ENCODE assay signal across 10 cellular contexts in the genomic region with DNA sequence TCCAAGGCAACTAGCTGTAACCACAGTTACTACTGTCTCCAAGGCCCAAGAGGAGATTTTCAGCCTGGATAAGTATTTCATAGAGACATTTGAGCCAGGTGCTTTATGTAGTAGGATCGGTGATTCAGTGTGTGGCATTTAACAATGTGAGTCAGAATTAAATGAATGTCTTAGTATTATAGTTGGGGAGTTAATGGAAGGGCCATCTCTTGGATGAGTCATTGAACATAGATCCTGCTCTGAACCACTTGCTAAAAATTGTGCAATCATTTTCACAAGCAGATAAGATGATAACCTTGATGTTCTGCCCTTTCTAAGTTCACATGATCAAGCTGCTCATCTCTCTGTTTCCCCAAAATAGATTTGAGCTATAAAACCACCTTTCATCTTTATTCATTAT.
DNase-seq lines count a peak whose midpoint lies in the region; ATAC-seq and TF ChIP-seq lines count a peak whose summit lies in the region.
"Had no signal": no experiment of that assay in that cellular context is flagged by ENCODE, and none has a peak within 500 bp of the region (broad histone marks: within the 10 kb centered on the region; RNA-seq: fewer than 3 reads in every experiment).

No MANE protein-coding gene starts in this region.

- DNase-seq in CD14-positive monocyte (ENCODE audit: low spot score) (no peak), LHCN-M2 (ENCODE audit: low read depth) (peak; percentile 99), adipocyte (ENCODE audit: low read depth) (peak; percentile 61), SK-N-DZ (ENCODE audit: low spot score) (no peak), mesothelial cell of epicardium (ENCODE audit: low spot score in 2 of 2, unreplicated experiment in 2 of 2) (no peak), GDM1 (lab: John Stamatoyannopoulos, UW) (no peak)
- DNase-seq: NCI-H82 had no signal

- ATAC-seq in HG03342 (IDR thresholded peaks at IDR 0.05; ENCODE audit: unreplicated experiment): no peak

- no peaks in the 10 kb centered on the region for H3K27me3 Mint-ChIP-seq in CD14-positive monocyte (ENCODE audit: low read depth in 3 of 3)
- no peaks in the 10 kb centered on the region for H3K27me3 Mint-ChIP-seq in mesothelial cell of epicardium (ENCODE audit: low read depth)
- H3K27me3 Mint-ChIP-seq: memory B cell had no signal

- H3K27ac ChIP-seq in liver (ENCODE audit: low read depth in 1 of 2, low read length in 2 of 2): no peak overlapping the region

- peak overlapping the region in 6 of 7 donors; percentile 37 to 88 (median 76) for H3K27ac Mint-ChIP-seq in CD14-positive monocyte
- no peak overlapping the region for H3K27ac Mint-ChIP-seq in mesothelial cell of epicardium
- H3K27ac Mint-ChIP-seq: memory B cell had no signal

- H3K27me3 ChIP-seq in adipocyte (replicated peaks; ENCODE audit: control insufficient read depth, insufficient read depth, low read length) (no peaks in the 10 kb centered on the region), liver (ENCODE audit: control insufficient read depth in 4 of 4, insufficient read depth in 4 of 4, low read length in 3 of 4) (no peaks in the 10 kb centered on the region)

- H3K36me3 ChIP-seq in adipocyte (ENCODE audit: control insufficient read depth, insufficient read depth, low read length, severe bottlenecking) (no peaks in the 10 kb centered on the region), liver (ENCODE audit: control insufficient read depth in 4 of 4, insufficient read depth in 3 of 4, low read depth in 1 of 4, low read length in 3 of 4) (no peaks in the 10 kb centered on the region)

- H3K4me3 ChIP-seq in adipocyte (ENCODE audit: low read length) (no peak overlapping the region), liver (ENCODE audit: low read depth in 1 of 3, low read length in 3 of 3) (no peak overlapping the region)

- H3K36me3 Mint-ChIP-seq in CD14-positive monocyte (no peaks in the 10 kb centered on the region), mesothelial cell of epicardium (no peaks in the 10 kb centered on the region)
- H3K36me3 Mint-ChIP-seq: memory B cell had no signal

- WGBS in liver: 86% methylated on average over 1 of the region's 1 CpG

- H3K4me3 Mint-ChIP-seq in CD14-positive monocyte (no peak overlapping the region), mesothelial cell of epicardium (no peak overlapping the region)
- H3K4me3 Mint-ChIP-seq: memory B cell had no signal

- H3K4me1 Mint-ChIP-seq in CD14-positive monocyte (peaks cover 59% of the 10 kb centered on the region), mesothelial cell of epicardium (peaks cover 31% of the 10 kb centered on the region)
- H3K4me1 Mint-ChIP-seq: memory B cell had no signal

- H3K9me3 ChIP-seq in adipocyte (ENCODE audit: control insufficient read depth, low read length) (peaks cover 7% of the 10 kb centered on the region), liver (ENCODE audit: control insufficient read depth in 4 of 4, low read length in 3 of 4) (no peaks in the 10 kb centered on the region)

- peak; percentile 29 to 45 for TF ChIP-seq RAD21 in liver (IDR thresholded peaks at IDR 0.05)

- H3K9ac ChIP-seq in adipocyte (ENCODE audit: low read length) (no peak overlapping the region), liver (ENCODE audit: low read depth in 1 of 2, low read length in 2 of 2) (no peak overlapping the region)

- TF ChIP-seq CTCF in CD14-positive monocyte (IDR thresholded peaks at IDR 0.05) (no peak), liver (IDR thresholded peaks at IDR 0.05; ENCODE audit: low read depth, low read length, missing input control) (no peak), mesothelial cell of epicardium (IDR thresholded peaks at IDR 0.05; ENCODE audit: unreplicated experiment) (no peak)

- H3K4me1 ChIP-seq in adipocyte (ENCODE audit: control insufficient read depth, insufficient read depth, low read length) (peaks cover 12% of the 10 kb centered on the region), liver (ENCODE audit: control insufficient read depth in 4 of 4, insufficient read depth in 4 of 4, low read length in 3 of 4) (peaks cover 0 to 1% (median 0%) of the 10 kb centered on the region in 4 donors)

- intact Hi-C loops in CD14-positive monocyte (cut with micrococcal nuclease): loop anchor here (5.0 to 10.0 kb wide), 4 partner anchors 119 to 709 kb away; no protein-coding TSS in a partner anchor

- peaks cover 0 to 5% (median 0%) of the 10 kb centered on the region in 7 donors for H3K9me3 Mint-ChIP-seq in CD14-positive monocyte
- H3K9me3 Mint-ChIP-seq in mesothelial cell of epicardium: peaks cover 5% of the 10 kb centered on the region
- H3K9me3 Mint-ChIP-seq: memory B cell had no signal

TF ChIP-seq in liver, 16 proteins besides CTCF, POLR2A, EP300 and RAD21:
- TF ChIP-seq RXRA (IDR thresholded peaks at IDR 0.05): peak; percentile 19 to 79
- peak; percentile 93 to 98 for TF ChIP-seq JUND (IDR thresholded peaks at IDR 0.05)
- TF ChIP-seq YY1 (IDR thresholded peaks at IDR 0.05): peak; percentile 77
- no peak for TF ChIP-seq NR2F2 (IDR thresholded peaks at IDR 0.05)
- TF ChIP-seq HNF4G (IDR thresholded peaks at IDR 0.05): no peak
- TF ChIP-seq, protein P1, sequence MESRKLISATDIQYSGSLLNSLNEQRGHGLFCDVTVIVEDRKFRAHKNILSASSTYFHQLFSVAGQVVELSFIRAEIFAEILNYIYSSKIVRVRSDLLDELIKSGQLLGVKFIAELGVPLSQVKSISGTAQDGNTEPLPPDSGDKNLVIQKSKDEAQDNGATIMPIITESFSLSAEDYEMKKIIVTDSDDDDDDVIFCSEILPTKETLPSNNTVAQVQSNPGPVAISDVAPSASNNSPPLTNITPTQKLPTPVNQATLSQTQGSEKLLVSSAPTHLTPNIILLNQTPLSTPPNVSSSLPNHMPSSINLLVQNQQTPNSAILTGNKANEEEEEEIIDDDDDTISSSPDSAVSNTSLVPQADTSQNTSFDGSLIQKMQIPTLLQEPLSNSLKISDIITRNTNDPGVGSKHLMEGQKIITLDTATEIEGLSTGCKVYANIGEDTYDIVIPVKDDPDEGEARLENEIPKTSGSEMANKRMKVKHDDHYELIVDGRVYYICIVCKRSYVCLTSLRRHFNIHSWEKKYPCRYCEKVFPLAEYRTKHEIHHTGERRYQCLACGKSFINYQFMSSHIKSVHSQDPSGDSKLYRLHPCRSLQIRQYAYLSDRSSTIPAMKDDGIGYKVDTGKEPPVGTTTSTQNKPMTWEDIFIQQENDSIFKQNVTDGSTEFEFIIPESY (IDR thresholded peaks at IDR 0.05): no peak
- no peak for TF ChIP-seq GABPA (IDR thresholded peaks at IDR 0.05 in 1 of 2, conservative IDR thresholded peaks at IDR 0.05 in 1 of 2)
- no peak for TF ChIP-seq TAF1 (conservative IDR thresholded peaks at IDR 0.05)
- peak; percentile 42 to 78 for TF ChIP-seq HNF4A (conservative IDR thresholded peaks at IDR 0.05)
- no peak for TF ChIP-seq FOXA2 (IDR thresholded peaks at IDR 0.05)
- TF ChIP-seq FOXA1 (IDR thresholded peaks at IDR 0.05): no peak
- TF ChIP-seq, protein P2, sequence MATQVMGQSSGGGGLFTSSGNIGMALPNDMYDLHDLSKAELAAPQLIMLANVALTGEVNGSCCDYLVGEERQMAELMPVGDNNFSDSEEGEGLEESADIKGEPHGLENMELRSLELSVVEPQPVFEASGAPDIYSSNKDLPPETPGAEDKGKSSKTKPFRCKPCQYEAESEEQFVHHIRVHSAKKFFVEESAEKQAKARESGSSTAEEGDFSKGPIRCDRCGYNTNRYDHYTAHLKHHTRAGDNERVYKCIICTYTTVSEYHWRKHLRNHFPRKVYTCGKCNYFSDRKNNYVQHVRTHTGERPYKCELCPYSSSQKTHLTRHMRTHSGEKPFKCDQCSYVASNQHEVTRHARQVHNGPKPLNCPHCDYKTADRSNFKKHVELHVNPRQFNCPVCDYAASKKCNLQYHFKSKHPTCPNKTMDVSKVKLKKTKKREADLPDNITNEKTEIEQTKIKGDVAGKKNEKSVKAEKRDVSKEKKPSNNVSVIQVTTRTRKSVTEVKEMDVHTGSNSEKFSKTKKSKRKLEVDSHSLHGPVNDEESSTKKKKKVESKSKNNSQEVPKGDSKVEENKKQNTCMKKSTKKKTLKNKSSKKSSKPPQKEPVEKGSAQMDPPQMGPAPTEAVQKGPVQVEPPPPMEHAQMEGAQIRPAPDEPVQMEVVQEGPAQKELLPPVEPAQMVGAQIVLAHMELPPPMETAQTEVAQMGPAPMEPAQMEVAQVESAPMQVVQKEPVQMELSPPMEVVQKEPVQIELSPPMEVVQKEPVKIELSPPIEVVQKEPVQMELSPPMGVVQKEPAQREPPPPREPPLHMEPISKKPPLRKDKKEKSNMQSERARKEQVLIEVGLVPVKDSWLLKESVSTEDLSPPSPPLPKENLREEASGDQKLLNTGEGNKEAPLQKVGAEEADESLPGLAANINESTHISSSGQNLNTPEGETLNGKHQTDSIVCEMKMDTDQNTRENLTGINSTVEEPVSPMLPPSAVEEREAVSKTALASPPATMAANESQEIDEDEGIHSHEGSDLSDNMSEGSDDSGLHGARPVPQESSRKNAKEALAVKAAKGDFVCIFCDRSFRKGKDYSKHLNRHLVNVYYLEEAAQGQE (IDR thresholded peaks at IDR 0.05): no peak
- TF ChIP-seq, protein P3, sequence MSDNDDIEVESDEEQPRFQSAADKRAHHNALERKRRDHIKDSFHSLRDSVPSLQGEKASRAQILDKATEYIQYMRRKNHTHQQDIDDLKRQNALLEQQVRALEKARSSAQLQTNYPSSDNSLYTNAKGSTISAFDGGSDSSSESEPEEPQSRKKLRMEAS (IDR thresholded peaks at IDR 0.05): no peak
- TF ChIP-seq, protein P4, sequence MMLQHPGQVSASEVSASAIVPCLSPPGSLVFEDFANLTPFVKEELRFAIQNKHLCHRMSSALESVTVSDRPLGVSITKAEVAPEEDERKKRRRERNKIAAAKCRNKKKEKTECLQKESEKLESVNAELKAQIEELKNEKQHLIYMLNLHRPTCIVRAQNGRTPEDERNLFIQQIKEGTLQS (IDR thresholded peaks at IDR 0.05): peak; percentile 53
TF ChIP-seq in liver: peak in this region for 5.

Comparison
In these comparisons a context has a peak if more than half of its experiments do, and no peak if none do; other contexts are left out.
1. DNase-seq: peak in LHCN-M2 (single experiment) and adipocyte (single experiment); none in CD14-positive monocyte (single experiment), SK-N-DZ (single experiment), mesothelial cell of epicardium (0 of 2) and GDM1 (single experiment).